ENCODE assay signal across 16 cellular contexts in genomic region chr5:149313151-149313841, GRCh38. TPM values are rescaled to one million over a fixed set of nuclear protein-coding genes. Genes with fewer than 3 reads are reported as not detected.
"Had no signal": no experiment of that assay in that cellular context is flagged by ENCODE, and none has a peak within 500 bp of the region (broad histone marks: within the 10 kb centered on the region; RNA-seq: fewer than 3 reads in every experiment).

No MANE protein-coding gene starts in this region.

- H3K27ac ChIP-seq: epithelial cell of prostate, left lung, right lobe of liver, spleen, suprapubic skin, WERI-Rb-1 had no signal

- ATAC-seq: activated naive CD8-positive, alpha-beta T cell treated with anti-CD3 and anti-CD28 coated beads, Interleukin-2, amount 50 U/mL, for 24 hours; effector memory CD8-positive, alpha-beta T cell; left lung; mucosa of descending colon; natural killer cell; right lobe of liver had no signal

- DNase-seq: activated CD4-positive, alpha-beta T cell treated with anti-CD3 and anti-CD28 coated beads, Interleukin-2, amount 50 U/mL, for 48 hours; activated naive CD4-positive, alpha-beta T cell treated with anti-CD3 and anti-CD28 coated beads for 36 hours; activated naive CD8-positive, alpha-beta T cell treated with anti-CD3 and anti-CD28 coated beads, Interleukin-2, amount 50 U/mL, for 24 hours; aorta; dermis blood vessel endothelial cell; effector memory CD8-positive, alpha-beta T cell; left lung; mucosa of descending colon; natural killer cell; right lobe of liver; spleen; trophoblast cell; WERI-Rb-1 had no signal

- H3K4me1 ChIP-seq: right lobe of liver had no signal

- H3K36me3 ChIP-seq: left lung, right lobe of liver, WERI-Rb-1 had no signal

- H3K4me3 ChIP-seq: left lung, mucosa of descending colon, right lobe of liver, spleen, suprapubic skin had no signal

- H3K27me3 ChIP-seq: left lung, right lobe of liver, spleen, suprapubic skin had no signal

- H3K9me3 ChIP-seq: left lung, mucosa of descending colon, right lobe of liver, spleen, suprapubic skin had no signal

RNA-seq across cellular contexts. Expression of gene AFAP1L1, which starts 41.6 kb away (rescaled TPM):
- total RNA-seq: activated T-helper 2 cell treated with anti-CD3 and anti-CD28 coated beads, Interferon-gamma antibody, Interleukin-2, Interleukin-4, amounts not matched to agents 10 μg/mL and 5 μg/mL and 100 μg/mL, durations not matched to agents 14 hours and 24 hours and 36 hours had no signal
